Comparison of ENCODE assay signal across 8 cellular contexts in the genomic region with DNA sequence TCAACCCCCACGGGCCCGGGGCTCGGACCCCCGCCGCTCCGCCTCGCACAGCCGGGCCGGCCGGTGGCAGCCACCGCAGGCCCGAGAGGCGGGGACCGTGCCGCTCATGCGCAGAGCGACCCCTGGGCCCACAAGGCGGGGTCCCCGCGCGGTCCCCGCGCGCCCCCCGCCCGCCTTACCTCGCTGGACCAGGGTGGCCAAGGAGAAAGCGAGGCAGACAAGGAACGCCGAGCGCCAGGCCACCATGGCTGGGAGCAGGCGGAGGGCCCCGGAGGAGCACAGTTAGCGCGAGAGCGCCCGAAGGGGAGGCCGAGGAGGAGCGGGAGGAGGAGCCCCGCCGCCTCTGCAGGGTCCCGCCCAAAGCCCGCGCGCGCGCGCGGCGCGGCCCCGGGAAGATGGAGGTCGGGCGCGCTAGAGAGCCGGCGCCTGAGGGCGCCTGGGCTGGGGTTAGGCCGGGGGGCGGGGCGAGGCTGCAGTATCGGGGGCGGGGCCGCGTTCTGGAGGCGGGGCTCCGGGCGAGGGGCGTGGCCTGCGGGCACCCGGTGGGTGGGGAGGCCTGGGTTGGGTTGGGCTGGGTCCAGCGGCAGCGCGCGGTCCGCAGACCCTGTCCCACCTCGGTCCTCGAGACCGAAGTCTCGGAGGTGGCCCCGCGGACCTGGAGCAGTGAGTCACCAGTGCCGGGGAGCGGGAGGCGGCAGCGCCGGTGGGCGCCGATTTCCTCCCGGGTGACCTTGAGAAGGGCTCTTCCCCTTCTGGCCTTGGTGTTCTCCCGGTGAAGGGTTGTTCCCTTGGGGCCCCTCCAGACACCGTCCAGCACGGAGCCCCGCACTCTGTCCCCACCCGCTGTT. TPM values are rescaled to one million over a fixed set of nuclear protein-coding genes. Genes with fewer than 3 reads are reported as not detected.
DNase-seq lines count a peak whose midpoint lies in the region; ATAC-seq, FAIRE-seq and TF ChIP-seq lines count a peak whose summit lies in the region.

A gene with protein sequence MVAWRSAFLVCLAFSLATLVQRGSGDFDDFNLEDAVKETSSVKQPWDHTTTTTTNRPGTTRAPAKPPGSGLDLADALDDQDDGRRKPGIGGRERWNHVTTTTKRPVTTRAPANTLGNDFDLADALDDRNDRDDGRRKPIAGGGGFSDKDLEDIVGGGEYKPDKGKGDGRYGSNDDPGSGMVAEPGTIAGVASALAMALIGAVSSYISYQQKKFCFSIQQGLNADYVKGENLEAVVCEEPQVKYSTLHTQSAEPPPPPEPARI (minus strand): TSS at position 326 of the 848 bp plus-strand sequence. CDS start 80 bp downstream, at position 246.

- H3K4me1 ChIP-seq in OCI-LY3 (ENCODE audit: low read length) (peaks cover 10% of the 10 kb centered on the region), mononuclear cell (ENCODE audit: insufficient read depth, low read length) (peaks cover 14% of the 10 kb centered on the region)

- TF ChIP-seq CTCF in D721Med (IDR thresholded peaks at IDR 0.05; ENCODE audit: insufficient read depth, missing control alignments) (no peak), OCI-LY3 (IDR thresholded peaks at IDR 0.05; ENCODE audit: low read depth, low read length) (no peak)

- ATAC-seq in GM21515 (IDR thresholded peaks at IDR 0.05; ENCODE audit: unreplicated experiment) = peak; percentile 91

- H3K9me3 ChIP-seq in OCI-LY3 (ENCODE audit: insufficient read depth, low read length) (no peaks in the 10 kb centered on the region), mononuclear cell (ENCODE audit: low read depth, low read length) (no peaks in the 10 kb centered on the region)

- peak within 1 kb of the TSS; percentile 80; the same call in 1 of the 2 replicates for H2AFZ ChIP-seq in OCI-LY3 (ENCODE audit: low read depth, low read length)

- peak within 1 kb of the TSS; percentile 35 for H3K27ac ChIP-seq in OCI-LY3 (ENCODE audit: low read length)

- peak within 1 kb of the TSS; percentile 84 for H3K4me2 ChIP-seq in OCI-LY3 (ENCODE audit: low read length)

- peaks cover 3% of the 10 kb centered on the region; the same call in 1 of the 2 replicates for H3K27me3 ChIP-seq in OCI-LY3 (ENCODE audit: low read depth, low read length)
- H3K27me3 ChIP-seq in mononuclear cell (ENCODE audit: insufficient read depth, low read length) = no peaks in the 10 kb centered on the region

- no peaks in the 10 kb centered on the region for H4K20me1 ChIP-seq in OCI-LY3 (ENCODE audit: insufficient read depth, low read length)

- peak within 1 kb of the TSS; percentile 81 for H3K9ac ChIP-seq in OCI-LY3 (ENCODE audit: low read length)

- no peak for FAIRE-seq in D721Med (lab: Jason Lieb, UNC)

- H3K4me3 ChIP-seq in OCI-LY3 (ENCODE audit: low read length) (peak within 1 kb of the TSS; percentile 89), mononuclear cell (ENCODE audit: low read length) (peak within 1 kb of the TSS; percentile 60)

- no peaks in the 10 kb centered on the region for H3K36me3 ChIP-seq in OCI-LY3 (replicated peaks; ENCODE audit: low read depth, low read length)

- H3K79me2 ChIP-seq in OCI-LY3 (ENCODE audit: low read length) = peaks cover 14% of the 10 kb centered on the region

- DNase-seq in D721Med (ENCODE audit: insufficient read length, low spot score) = peak; percentile 40
- peak; percentile 77 for DNase-seq in HuH-7 (ENCODE audit: low spot score)
- peak; percentile 84 for DNase-seq in activated T-cell treated with anti-CD3 and anti-CD28 coated beads for 24 hours (ENCODE audit: low read depth)
- peak; percentile 50 for DNase-seq in epidermal melanocyte (ENCODE audit: insufficient read length, low spot score)
- DNase-seq in stimulated activated CD8-positive, alpha-beta memory T cell treated with anti-CD3 and anti-CD28 coated beads, Interleukin-2, amount 100 ng/mL, for 1 hour (ENCODE audit: low read depth in 2 of 2) = peak; percentile 81 to 84

RNA-seq across cellular contexts. Expression of the gene that starts here (rescaled TPM):
- 9.6 TPM for total RNA-seq in mononuclear cell

Comparison
In these comparisons a context has a peak if more than half of its experiments do, and no peak if none do; other contexts are left out.
1. Peak in every context shown above with its lines: DNase-seq, ATAC-seq, H3K4me3 ChIP-seq and H3K27ac ChIP-seq.